Comparison of ENCODE assay signal across 6 cellular contexts in genomic region chr2:214710729-214711128, GRCh38.
"Had no signal": no experiment of that assay in that cellular context is flagged by ENCODE, and none has a peak within 500 bp of the region (broad histone marks: within the 10 kb centered on the region; RNA-seq: fewer than 3 reads in every experiment).

No MANE protein-coding gene starts in this region.

- ATAC-seq: K562 had no signal

- DNase-seq: IMR-90, KBM-7, KG1 had no signal

- H3K27ac ChIP-seq: HL-60 had no signal

- H3K4me3 ChIP-seq: K562 had no signal

- FAIRE-seq: HTR-8/SVneo, K562 had no signal
